Comparison of ENCODE assay signal across 21 cellular contexts in the genomic region with DNA sequence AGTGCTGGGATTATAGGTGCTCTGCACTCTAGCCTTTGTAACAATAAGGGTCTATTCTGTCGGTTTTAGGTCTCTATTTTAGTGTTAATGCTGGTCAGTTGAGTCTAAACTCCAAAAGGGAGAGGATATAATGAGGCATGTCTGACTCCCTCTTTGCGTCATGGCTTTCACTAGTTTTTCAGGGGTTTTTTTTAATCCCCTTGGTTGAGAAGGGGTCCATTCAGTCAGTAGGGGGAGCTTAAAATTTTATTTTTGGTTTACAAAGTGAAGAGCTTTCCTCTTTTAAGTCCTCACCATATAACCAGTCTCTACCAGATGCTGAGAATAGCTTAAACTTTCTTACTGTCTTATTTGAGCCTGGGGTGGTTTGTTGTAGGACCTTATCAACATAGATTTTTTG.
DNase-seq lines count a peak whose midpoint lies in the region; ATAC-seq and TF ChIP-seq lines count a peak whose summit lies in the region.
"Had no signal": no experiment of that assay in that cellular context is flagged by ENCODE, and none has a peak within 500 bp of the region (broad histone marks: within the 10 kb centered on the region; RNA-seq: fewer than 3 reads in every experiment).

No MANE protein-coding gene starts in this region.

- POLR2A ChIA-PET in CD4-positive, alpha-beta memory T cell (lab: Charles Lee; ENCODE audit: partially characterized antibody): interaction anchor here (0.7 kb wide), 1 partner anchor 9 kb away, joined by 4 read pairs; no protein-coding TSS in a partner anchor
- POLR2A ChIA-PET in naive thymus-derived CD8-positive, alpha-beta T cell (lab: Charles Lee): interaction anchor here (0.6 to 1.4 kb wide), 4 partner anchors 25 to 82 kb away, joined by 3 to 4 read pairs (median 3); no protein-coding TSS in a partner anchor
- POLR2A ChIA-PET in HEK293T (lab: Yijun Ruan, JAX): no interaction called here

- H3K4me2 ChIP-seq in DND-41 (ENCODE audit: insufficient read depth, low read length): no peak overlapping the region

- H3K9ac ChIP-seq in DND-41 (ENCODE audit: low read depth, low read length): no peak overlapping the region

- CTCF ChIA-PET in CD4-positive, alpha-beta memory T cell (lab: Charles Lee; ENCODE audit: partially characterized antibody): interaction anchor here (0.8 to 1.4 kb wide), 7 partner anchors 8 to 159 kb away, joined by 3 to 4 read pairs (median 3); a partner anchor contains a TSS
- CTCF ChIA-PET in HEK293T (lab: Yijun Ruan, JAX): interaction anchor here (0.6 kb wide), 1 partner anchor 871 kb away, joined by 4 read pairs; no protein-coding TSS in a partner anchor

- no peak for DNase-seq in CD4-positive, alpha-beta memory T cell
- no peak for DNase-seq in DND-41
- DNase-seq in naive thymus-derived CD8-positive, alpha-beta T cell: no peak
- no peak for DNase-seq in NCI-H2107 treated with DMSO at 0.1 percent for 48 hours (lab: John Stamatoyannopoulos, UW; ENCODE audit: unreplicated experiment)
- DNase-seq in HEK293T (ENCODE audit: extremely low spot score): no peak
- no peak for DNase-seq in substantia nigra (lab: John Stamatoyannopoulos, UW)
- DNase-seq: aorta; GF-D8; HCEC 1CT; lower lobe of right lung; NCI-H1417 treated with DMSO at 0.1 percent for 48 hours; NCI-H446 treated with DMSO at 0.1 percent for 48 hours; sigmoid colon; stimulated activated CD4-positive, alpha-beta T cell treated with anti-CD3 and anti-CD28 coated beads, Interleukin-15, amount 100 ng/mL, for 24 hours; upper lobe of left lung; WERI-Rb-1 had no signal

- peaks cover 31 to 34% of the 10 kb centered on the region in 2 donors for H3K36me3 Mint-ChIP-seq in CD4-positive, alpha-beta memory T cell
- peaks cover 17% of the 10 kb centered on the region for H3K36me3 Mint-ChIP-seq in activated naive CD8-positive, alpha-beta T cell
- peaks cover 6 to 30% (median 19%) of the 10 kb centered on the region in 3 donors for H3K36me3 Mint-ChIP-seq in naive thymus-derived CD8-positive, alpha-beta T cell

- ATAC-seq in DND-41 (ENCODE audit: insufficient read depth, low read depth): no peak
- peak; percentile 36 to 63 for ATAC-seq in naive thymus-derived CD8-positive, alpha-beta T cell
- ATAC-seq in GM21367 (IDR thresholded peaks at IDR 0.05; ENCODE audit: unreplicated experiment): no peak
- ATAC-seq: lower lobe of right lung, SK-N-SH treated with all-trans-retinoic acid at 6 μM for 48 hours had no signal

- no peak for TF ChIP-seq CTCF in DND-41 (IDR thresholded peaks at IDR 0.05; ENCODE audit: borderline replicate concordance, extremely low read depth, low read length, poor library complexity, severe bottlenecking)

- no peaks in the 10 kb centered on the region for H3K36me3 ChIP-seq in CD4-positive, alpha-beta memory T cell (ENCODE audit: insufficient read depth, low read length)
- H3K36me3 ChIP-seq in DND-41 (ENCODE audit: insufficient read depth, low read length): peaks cover 12% of the 10 kb centered on the region; the same call in 1 of the 2 replicates
- H3K36me3 ChIP-seq: lower lobe of right lung, sigmoid colon, upper lobe of left lung, WERI-Rb-1 had no signal

- H3K79me2 ChIP-seq in DND-41 (ENCODE audit: insufficient read depth, low read length): peaks cover 98% of the 10 kb centered on the region

- H3K4me1 Mint-ChIP-seq in CD4-positive, alpha-beta memory T cell: peaks cover 73 to 82% (median 78%) of the 10 kb centered on the region in 4 donors
- H3K4me1 Mint-ChIP-seq in activated naive CD8-positive, alpha-beta T cell (ENCODE audit: low read depth): peaks cover 93% of the 10 kb centered on the region
- peaks cover 46 to 87% (median 66%) of the 10 kb centered on the region in 4 donors for H3K4me1 Mint-ChIP-seq in naive thymus-derived CD8-positive, alpha-beta T cell
- H3K4me1 Mint-ChIP-seq: IgD-negative memory B cell had no signal

- no peak overlapping the region for H3K27ac ChIP-seq in CD4-positive, alpha-beta memory T cell (ENCODE audit: low read depth, low read length)
- peak overlapping the region; percentile 21 for H3K27ac ChIP-seq in DND-41 (ENCODE audit: low read length)
- H3K27ac ChIP-seq in substantia nigra (ENCODE audit: low read depth, low read length, poor library complexity, severe bottlenecking): no peak overlapping the region
- H3K27ac ChIP-seq: lower lobe of right lung, sigmoid colon, upper lobe of left lung, WERI-Rb-1 had no signal

- peaks cover 0 to 3% (median under 1%) of the 10 kb centered on the region in 8 donors for H3K9me3 Mint-ChIP-seq in CD4-positive, alpha-beta memory T cell
- H3K9me3 Mint-ChIP-seq in activated naive CD8-positive, alpha-beta T cell (ENCODE audit: low read depth): no peaks in the 10 kb centered on the region
- H3K9me3 Mint-ChIP-seq in naive thymus-derived CD8-positive, alpha-beta T cell: peaks cover 0 to 6% (median 0%) of the 10 kb centered on the region in 9 donors

- no peaks in the 10 kb centered on the region for H4K20me1 ChIP-seq in DND-41 (ENCODE audit: insufficient read depth, low read length)

- no peak overlapping the region for H3K4me3 ChIP-seq in CD4-positive, alpha-beta memory T cell (ENCODE audit: low read length in 2 of 2)
- H3K4me3 ChIP-seq in DND-41 (ENCODE audit: low read depth in 1 of 2, low read length in 2 of 2): no peak overlapping the region
- H3K4me3 ChIP-seq: lower lobe of right lung, sigmoid colon, upper lobe of left lung had no signal

- no peaks in the 10 kb centered on the region for H3K9me3 ChIP-seq in CD4-positive, alpha-beta memory T cell (ENCODE audit: control insufficient read depth in 1 of 2, low read length in 2 of 2)
- H3K9me3 ChIP-seq in DND-41 (ENCODE audit: insufficient read depth, low read length, severe bottlenecking): peaks cover 6% of the 10 kb centered on the region
- H3K9me3 ChIP-seq: lower lobe of right lung, sigmoid colon, upper lobe of left lung had no signal

- H3K4me1 ChIP-seq in CD4-positive, alpha-beta memory T cell (ENCODE audit: insufficient read depth, low read length): peaks cover 97% of the 10 kb centered on the region
- peaks cover 34% of the 10 kb centered on the region for H3K4me1 ChIP-seq in DND-41 (ENCODE audit: insufficient read depth, low read length)
- H3K4me1 ChIP-seq: sigmoid colon had no signal

- no peaks in the 10 kb centered on the region for H3K27me3 ChIP-seq in CD4-positive, alpha-beta memory T cell (ENCODE audit: insufficient read depth, low read length)
- no peaks in the 10 kb centered on the region for H3K27me3 ChIP-seq in DND-41 (ENCODE audit: insufficient read depth, low read length, poor library complexity)
- H3K27me3 ChIP-seq: sigmoid colon, upper lobe of left lung had no signal

- H3K27ac Mint-ChIP-seq in CD4-positive, alpha-beta memory T cell: peak overlapping the region in 5 of 7 donors; percentile 54 to 82 (median 72)
- peak overlapping the region; percentile 81 for H3K27ac Mint-ChIP-seq in activated naive CD8-positive, alpha-beta T cell
- H3K27ac Mint-ChIP-seq in naive thymus-derived CD8-positive, alpha-beta T cell: peak overlapping the region; percentile 16 to 93 (median 84)
- H3K27ac Mint-ChIP-seq: IgD-negative memory B cell had no signal

- intact Hi-C loops in CD4-positive, alpha-beta memory T cell (cut with micrococcal nuclease): no loop called here

- H3K4me3 Mint-ChIP-seq in CD4-positive, alpha-beta memory T cell: peak overlapping the region in 5 of 8 donors; percentile 17 to 68 (median 53)
- peak overlapping the region; percentile 17 for H3K4me3 Mint-ChIP-seq in activated naive CD8-positive, alpha-beta T cell
- peak overlapping the region in 8 of 10 donors; percentile 18 to 59 (median 41) for H3K4me3 Mint-ChIP-seq in naive thymus-derived CD8-positive, alpha-beta T cell
- H3K4me3 Mint-ChIP-seq: IgD-negative memory B cell had no signal

- no peaks in the 10 kb centered on the region for H3K27me3 Mint-ChIP-seq in CD4-positive, alpha-beta memory T cell
- no peaks in the 10 kb centered on the region for H3K27me3 Mint-ChIP-seq in activated naive CD8-positive, alpha-beta T cell
- H3K27me3 Mint-ChIP-seq in naive thymus-derived CD8-positive, alpha-beta T cell: no peaks in the 10 kb centered on the region
- H3K27me3 Mint-ChIP-seq: progenitor cell of endocrine pancreas had no signal

- no peak overlapping the region for H2AFZ ChIP-seq in DND-41 (ENCODE audit: low read depth, low read length)

TF ChIP-seq in HEK293T, 16 proteins besides CTCF, POLR2A, EP300 and RAD21:
- TF ChIP-seq ZNF384 (IDR thresholded peaks at IDR 0.05): no peak
- no peak for TF ChIP-seq CTBP1 (IDR thresholded peaks at IDR 0.05; ENCODE audit: borderline replicate concordance)
- TF ChIP-seq NFRKB (IDR thresholded peaks at IDR 0.05): no peak
- no peak for TF ChIP-seq FOXA1 (IDR thresholded peaks at IDR 0.05)
- no peak for TF ChIP-seq SP1 (IDR thresholded peaks at IDR 0.05)
- TF ChIP-seq ELF4 (IDR thresholded peaks at IDR 0.05): no peak
- TF ChIP-seq, protein P1, sequence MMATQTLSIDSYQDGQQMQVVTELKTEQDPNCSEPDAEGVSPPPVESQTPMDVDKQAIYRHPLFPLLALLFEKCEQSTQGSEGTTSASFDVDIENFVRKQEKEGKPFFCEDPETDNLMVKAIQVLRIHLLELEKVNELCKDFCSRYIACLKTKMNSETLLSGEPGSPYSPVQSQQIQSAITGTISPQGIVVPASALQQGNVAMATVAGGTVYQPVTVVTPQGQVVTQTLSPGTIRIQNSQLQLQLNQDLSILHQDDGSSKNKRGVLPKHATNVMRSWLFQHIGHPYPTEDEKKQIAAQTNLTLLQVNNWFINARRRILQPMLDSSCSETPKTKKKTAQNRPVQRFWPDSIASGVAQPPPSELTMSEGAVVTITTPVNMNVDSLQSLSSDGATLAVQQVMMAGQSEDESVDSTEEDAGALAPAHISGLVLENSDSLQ (IDR thresholded peaks at IDR 0.05): no peak
- TF ChIP-seq TARDBP (IDR thresholded peaks at IDR 0.05): no peak
- TF ChIP-seq LEF1 (IDR thresholded peaks at IDR 0.05; ENCODE audit: borderline replicate concordance): no peak
- no peak for TF ChIP-seq ARNT (IDR thresholded peaks at IDR 0.05)
- TF ChIP-seq BHLHE40 (IDR thresholded peaks at IDR 0.05; ENCODE audit: borderline replicate concordance): no peak
- TF ChIP-seq FOXM1 (IDR thresholded peaks at IDR 0.05; ENCODE audit: borderline replicate concordance): no peak
- no peak for TF ChIP-seq L3MBTL2 (conservative IDR thresholded peaks at IDR 0.05)
- TF ChIP-seq HDGF (IDR thresholded peaks at IDR 0.05; ENCODE audit: borderline replicate concordance): no peak

Comparison
In these comparisons a context has a peak if more than half of its experiments do, and no peak if none do; other contexts are left out.
1. ATAC-seq: peak in naive thymus-derived CD8-positive, alpha-beta T cell (2 of 2); none in DND-41 (single experiment) and GM21367 (single experiment).
2. Peak in every context shown above with its lines, with median percentiles within 50 percentile points of each other: H3K27ac Mint-ChIP-seq and H3K4me3 Mint-ChIP-seq.